Comparison of ENCODE assay signal across 8 cellular contexts in the genomic region with DNA sequence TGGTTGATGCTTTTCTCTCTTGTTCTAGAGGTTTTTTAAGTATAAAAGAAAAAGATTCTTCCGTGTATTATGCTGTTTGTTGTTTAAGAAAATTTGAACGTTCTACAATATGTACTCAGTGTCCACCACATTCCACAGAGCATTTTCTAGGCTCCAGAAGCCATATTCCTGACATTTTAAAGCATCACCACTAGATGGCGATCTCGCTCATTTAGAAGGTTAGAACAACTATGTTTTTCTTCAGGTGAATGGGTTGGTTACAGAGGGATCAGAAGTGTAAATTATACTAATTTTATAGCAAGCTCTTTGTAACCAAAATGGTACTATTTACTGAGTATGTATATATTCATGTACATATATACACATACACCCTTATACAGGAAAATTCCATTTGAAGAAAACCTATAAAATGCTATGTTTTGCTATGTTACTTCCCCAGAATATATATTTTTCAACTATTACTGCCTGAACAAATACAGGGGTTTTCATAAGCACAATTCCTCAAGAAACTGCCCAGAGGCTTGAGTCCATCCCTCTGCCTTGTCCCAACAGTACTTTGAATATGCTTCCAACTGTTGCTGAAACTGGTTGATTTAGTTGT.
DNase-seq lines count a peak whose midpoint lies in the region; ATAC-seq, FAIRE-seq and TF ChIP-seq lines count a peak whose summit lies in the region.

No MANE protein-coding gene starts in this region.

- no peaks in the 10 kb centered on the region for H3K9me3 Mint-ChIP-seq in GM23338
- H3K9me3 Mint-ChIP-seq in naive thymus-derived CD4-positive, alpha-beta T cell: no peaks in the 10 kb centered on the region

- H3K4me1 ChIP-seq in A673 (ENCODE audit: insufficient read depth, low read length, poor library complexity, severe bottlenecking) (peaks cover 12% of the 10 kb centered on the region), GM23338 (ENCODE audit: insufficient read depth) (no peaks in the 10 kb centered on the region), Karpas-422 (ENCODE audit: low read length) (no peaks in the 10 kb centered on the region), endothelial cell of umbilical vein (ENCODE audit: control insufficient read depth, extremely low read depth, insufficient read depth, low read length) (no peaks in the 10 kb centered on the region)
- H3K4me1 ChIP-seq in naive thymus-derived CD4-positive, alpha-beta T cell (ENCODE audit: control insufficient read depth in 2 of 2, insufficient read depth in 2 of 2, low read length in 2 of 2): no peaks in the 10 kb centered on the region

- H3K27ac ChIP-seq in A673 (ENCODE audit: low read depth, low read length, poor library complexity, severe bottlenecking) (no peak overlapping the region), GM23338 (ENCODE audit: low read depth) (no peak overlapping the region), Karpas-422 (ENCODE audit: low read length) (no peak overlapping the region), endothelial cell of umbilical vein (ENCODE audit: insufficient read depth, low read depth, low read length) (no peak overlapping the region)
- no peak overlapping the region for H3K27ac ChIP-seq in naive thymus-derived CD4-positive, alpha-beta T cell (ENCODE audit: low read depth, low read length)

- H3K4me3 ChIP-seq in A673 (ENCODE audit: low read depth, low read length, poor library complexity, severe bottlenecking): no peak overlapping the region
- no peak overlapping the region for H3K4me3 ChIP-seq in GM23338
- no peak overlapping the region for H3K4me3 ChIP-seq in Karpas-422 (ENCODE audit: low read length)
- no peak overlapping the region for H3K4me3 ChIP-seq in endothelial cell of umbilical vein (replicated peaks in 1 of 3; ENCODE audit: insufficient read depth in 1 of 3, low read depth in 1 of 3, low read length in 3 of 3)
- no peak overlapping the region for H3K4me3 ChIP-seq in naive thymus-derived CD4-positive, alpha-beta T cell (ENCODE audit: low read length)

- H3K4me3 Mint-ChIP-seq in GM23338: no peak overlapping the region
- H3K4me3 Mint-ChIP-seq in naive thymus-derived CD4-positive, alpha-beta T cell: no peak overlapping the region

- H4K20me1 ChIP-seq in GM23338 (replicated peaks; ENCODE audit: insufficient read depth) (no peaks in the 10 kb centered on the region), Karpas-422 (ENCODE audit: insufficient read depth, low read depth, low read length) (no peaks in the 10 kb centered on the region), endothelial cell of umbilical vein (replicated peaks; ENCODE audit: control insufficient read depth, extremely low read depth, insufficient read depth, low read length) (no peaks in the 10 kb centered on the region)

- TF ChIP-seq CTCF in A673 (conservative IDR thresholded peaks at IDR 0.05; ENCODE audit: low read depth, low read length): peak; percentile 62
- TF ChIP-seq CTCF in GM23338 (conservative IDR thresholded peaks at IDR 0.05; ENCODE audit: low read depth in 2 of 2): peak; percentile 80 to 90
- TF ChIP-seq CTCF in endothelial cell of umbilical vein (IDR thresholded peaks at IDR 0.05; ENCODE audit: extremely low read depth in 1 of 2, insufficient read depth in 1 of 2, low read depth in 1 of 2, low read length in 2 of 2): peak; percentile 52 to 55

- CTCF ChIA-PET in A673 (lab: Charles Lee): no interaction called here
- CTCF ChIA-PET in endothelial cell of umbilical vein (lab: Charles Lee): interaction anchor here (0.6 to 2.8 kb wide), 6 partner anchors 13 to 317 kb away, joined by 3 to 25 read pairs (median 3); no protein-coding TSS in a partner anchor
- CTCF ChIA-PET in naive thymus-derived CD4-positive, alpha-beta T cell (lab: Charles Lee): interaction anchor here (1.2 kb wide), 1 partner anchor 30 kb away, joined by 3 read pairs; no protein-coding TSS in a partner anchor

- no TSS peak for BruUV-seq in A673 (replicated peaks; lab: Mats Ljungman, UMichigan)
- no TSS peak for BruUV-seq in endothelial cell of umbilical vein (replicated peaks; lab: Mats Ljungman, UMichigan)

- FAIRE-seq in endothelial cell of umbilical vein (lab: Jason Lieb, UNC): peak; percentile 78

- intact Hi-C loops in A673 (cut with micrococcal nuclease; ENCODE audit: unreplicated experiment): no loop called here
- intact Hi-C loops in endothelial cell of umbilical vein (cut with micrococcal nuclease): loop anchor here (1.0 kb wide), 1 partner anchor 296 kb away; no protein-coding TSS in a partner anchor
- intact Hi-C loops in naive thymus-derived CD4-positive, alpha-beta T cell (cut with micrococcal nuclease): loop anchor here in 1 of 2 donors (1.0 kb wide), 1 partner anchor 296 kb away; no protein-coding TSS in a partner anchor

- H3K9me3 ChIP-seq in A673 (ENCODE audit: low read depth, low read length, poor library complexity, severe bottlenecking) (no peaks in the 10 kb centered on the region), Karpas-422 (ENCODE audit: low read length) (no peaks in the 10 kb centered on the region), endothelial cell of umbilical vein (replicated peaks; ENCODE audit: control insufficient read depth, insufficient read depth, low read length) (no peaks in the 10 kb centered on the region)
- H3K9me3 ChIP-seq in naive thymus-derived CD4-positive, alpha-beta T cell (ENCODE audit: control insufficient read depth in 2 of 3, low read length in 3 of 3): no peaks in the 10 kb centered on the region

- no peaks in the 10 kb centered on the region for H3K79me2 ChIP-seq in GM23338 (replicated peaks; ENCODE audit: insufficient read depth)
- no peaks in the 10 kb centered on the region for H3K79me2 ChIP-seq in Karpas-422 (ENCODE audit: low read length)
- no peaks in the 10 kb centered on the region for H3K79me2 ChIP-seq in endothelial cell of umbilical vein (ENCODE audit: control insufficient read depth, insufficient read depth, low read length)

- H3K27me3 ChIP-seq in A673 (replicated peaks; ENCODE audit: insufficient read depth, low read depth, low read length, poor library complexity) (no peaks in the 10 kb centered on the region), GM23338 (ENCODE audit: insufficient read depth) (no peaks in the 10 kb centered on the region), Karpas-422 (ENCODE audit: low read length) (no peaks in the 10 kb centered on the region), endothelial cell of umbilical vein (ENCODE audit: control insufficient read depth in 2 of 2, insufficient read depth in 2 of 2, low read length in 2 of 2) (no peaks in the 10 kb centered on the region)
- no peaks in the 10 kb centered on the region for H3K27me3 ChIP-seq in naive thymus-derived CD4-positive, alpha-beta T cell (ENCODE audit: control insufficient read depth in 2 of 2, insufficient read depth in 2 of 2, low read length in 2 of 2)

- peak; percentile 77 for ATAC-seq in GM23338
- peak; percentile 50 for ATAC-seq in naive thymus-derived CD4-positive, alpha-beta T cell

- POLR2A ChIA-PET in A673 (lab: Charles Lee; ENCODE audit: low non-redundant PET): no interaction called here
- POLR2A ChIA-PET in endothelial cell of umbilical vein (lab: Charles Lee): no interaction called here
- POLR2A ChIA-PET in naive thymus-derived CD4-positive, alpha-beta T cell (lab: Charles Lee): no interaction called here

- H3K36me3 ChIP-seq in A673 (ENCODE audit: insufficient read depth, low read length, poor library complexity, severe bottlenecking): no peaks in the 10 kb centered on the region
- H3K36me3 ChIP-seq in GM23338 (ENCODE audit: insufficient read depth): no peaks in the 10 kb centered on the region
- no peaks in the 10 kb centered on the region for H3K36me3 ChIP-seq in Karpas-422 (ENCODE audit: insufficient read depth, low read length)
- no peaks in the 10 kb centered on the region for H3K36me3 ChIP-seq in endothelial cell of umbilical vein (ENCODE audit: control insufficient read depth in 2 of 2, extremely low read depth in 1 of 2, insufficient read depth in 2 of 2, low read length in 2 of 2)
- no peaks in the 10 kb centered on the region for H3K36me3 ChIP-seq in naive thymus-derived CD4-positive, alpha-beta T cell (ENCODE audit: control insufficient read depth in 2 of 3, insufficient read depth in 3 of 3, low read length in 3 of 3)

- no peaks in the 10 kb centered on the region for H3K4me1 Mint-ChIP-seq in GM23338
- peaks cover 0 to 4% (median 0%) of the 10 kb centered on the region in 7 donors for H3K4me1 Mint-ChIP-seq in naive thymus-derived CD4-positive, alpha-beta T cell

- H3F3A ChIP-seq in GM23338 (replicated peaks; ENCODE audit: low read depth): no peaks in the 10 kb centered on the region

- no peaks in the 10 kb centered on the region for H3K36me3 Mint-ChIP-seq in GM23338 (ENCODE audit: low read depth)
- no peaks in the 10 kb centered on the region for H3K36me3 Mint-ChIP-seq in naive thymus-derived CD4-positive, alpha-beta T cell

- H3K4me2 ChIP-seq in GM23338: no peak overlapping the region
- H3K4me2 ChIP-seq in Karpas-422 (ENCODE audit: low read depth, low read length, poor library complexity, severe bottlenecking): no peak overlapping the region
- H3K4me2 ChIP-seq in endothelial cell of umbilical vein (ENCODE audit: insufficient read depth, low read length): no peak overlapping the region

- no peak overlapping the region for H3K27ac Mint-ChIP-seq in GM23338
- no peak overlapping the region for H3K27ac Mint-ChIP-seq in naive thymus-derived CD4-positive, alpha-beta T cell

- in situ Hi-C loops in G401 (cut with HindIII; ENCODE audit: low sequenced_read_pairs): no loop called here

- no peaks in the 10 kb centered on the region for H3K27me3 Mint-ChIP-seq in GM23338 (ENCODE audit: insufficient read depth, low read depth, poor library complexity)
- H3K27me3 Mint-ChIP-seq in naive thymus-derived CD4-positive, alpha-beta T cell: no peaks in the 10 kb centered on the region

- dilution Hi-C loops in endothelial cell of umbilical vein (cut with MboI; ENCODE audit: extremely low pct_ligation_motif_present, low sequenced_read_pairs): no loop called here

- H2AFZ ChIP-seq in GM23338 (no peak overlapping the region), Karpas-422 (ENCODE audit: low read length) (no peak overlapping the region), endothelial cell of umbilical vein (ENCODE audit: low read depth, low read length) (no peak overlapping the region)

- H3K9me1 ChIP-seq in endothelial cell of umbilical vein (replicated peaks; ENCODE audit: control insufficient read depth, extremely low read depth, insufficient read depth, low read length): no peaks in the 10 kb centered on the region

- H3K9ac ChIP-seq in Karpas-422 (ENCODE audit: low read length) (no peak overlapping the region), endothelial cell of umbilical vein (replicated peaks; ENCODE audit: extremely low read depth, insufficient read depth, low read length) (no peak overlapping the region)

- no peak for TF ChIP-seq POLR2A in endothelial cell of umbilical vein (IDR thresholded peaks at IDR 0.05; ENCODE audit: low read depth, low read length)

- H3K9me2 ChIP-seq in GM23338 (ENCODE audit: insufficient read depth): no peaks in the 10 kb centered on the region
- no peaks in the 10 kb centered on the region for H3K9me2 ChIP-seq in Karpas-422 (replicated peaks; ENCODE audit: insufficient read depth, low read length)

- DNase-seq in A673 (ENCODE audit: low spot score): peak; percentile 67
- DNase-seq in G401 (ENCODE audit: low spot score): peak; percentile 41
- peak; percentile 80 for DNase-seq in GM23338 (ENCODE audit: low spot score)
- peak; percentile 77 for DNase-seq in Karpas-422
- DNase-seq in SHP77 (lab: John Stamatoyannopoulos, UW): peak; percentile 12 to 51
- DNase-seq in endothelial cell of umbilical vein (ENCODE audit: low read depth, low spot score): peak; percentile 50
- DNase-seq in naive thymus-derived CD4-positive, alpha-beta T cell: peak in 5 of 9 donors; percentile 13 to 41 (median 24)
- DNase-seq in GF-D8 (lab: John Stamatoyannopoulos, UW): no peak
